ENCODE assay signal across 8 cellular contexts in genomic region chr11:65719887-65720236, GRCh38. TPM values are rescaled to one million over a fixed set of nuclear protein-coding genes. Genes with fewer than 3 reads are reported as not detected.
DNase-seq lines count a peak whose midpoint lies in the region; ATAC-seq, FAIRE-seq and TF ChIP-seq lines count a peak whose summit lies in the region.

No MANE protein-coding gene starts in this region.

- no peak for TF ChIP-seq EP300 in A549 (IDR thresholded peaks at IDR 0.05)

- no peak for DNase-seq in A549 (ENCODE audit: low read depth in 1 of 2, low spot score in 1 of 2)
- DNase-seq in activated CD4-positive, CD25-positive, alpha-beta regulatory T cell treated with anti-CD3 and anti-CD28 coated beads, Interleukin-2, amount 50 U/mL, for 72 hours, result peak; percentile 41
- DNase-seq in fibroblast of peridontal ligament (ENCODE audit: extremely low read depth), result peak; percentile 44
- no peak for DNase-seq in effector CD8-positive, alpha-beta T cell (lab: John Stamatoyannopoulos, UW)
- DNase-seq in NCI-H510A treated with DMSO at 0.1 percent for 48 hours (lab: John Stamatoyannopoulos, UW), result no peak

- CTCF ChIA-PET in A549 (lab: Yijun Ruan, JAX), result interaction anchor here (0.8 to 9.1 kb wide), 11 partner anchors 8 to 303 kb away, joined by 3 to 65 read pairs (median 5); partner anchors contain the start of genes AP5B1, KAT5 and MUS81

- peak overlapping the region; percentile 81 for H3K9ac ChIP-seq in HUES48 (ENCODE audit: low read depth, low read length)

- H3K27me3 ChIP-seq in HUES48 (ENCODE audit: control insufficient read depth, insufficient read depth, low read length) (no peaks in the 10 kb centered on the region), neutrophil (no peaks in the 10 kb centered on the region)

- TF ChIP-seq RAD21 in A549 (conservative IDR thresholded peaks at IDR 0.05 in 1 of 2, IDR thresholded peaks at IDR 0.05 in 1 of 2), result no peak

- peak; percentile 48 to 51 for ATAC-seq in A549
- peak; percentile 10 for ATAC-seq in GM19043 (IDR thresholded peaks at IDR 0.05; ENCODE audit: low read depth, unreplicated experiment)

- no peak for FAIRE-seq in A549 (lab: Jason Lieb, UNC)

- peak overlapping the region; percentile 96 for H3K4me2 ChIP-seq in A549

- H3K9me3 ChIP-seq in A549 (no peaks in the 10 kb centered on the region), HUES48 (ENCODE audit: control insufficient read depth, insufficient read depth, low read length) (no peaks in the 10 kb centered on the region), neutrophil (no peaks in the 10 kb centered on the region)

- TF ChIP-seq POLR2A in A549 (IDR thresholded peaks at IDR 0.05; ENCODE audit: low read length), result no peak

- WGBS in A549 (ENCODE audit: missing lambda C conversion rate), result 26% methylated on average over 14 of the region's 16 CpGs

- POLR2A ChIA-PET in A549 (lab: Yijun Ruan, JAX), result interaction anchor here (1.5 to 2.7 kb wide), 5 partner anchors 8 to 168 kb away, joined by 4 to 29 read pairs (median 7); partner anchors contain the start of genes AP5B1, CFL1, FIBP and KAT5

- H3K36me3 ChIP-seq in HUES48 (ENCODE audit: control insufficient read depth, insufficient read depth, low read length) (peaks cover 41% of the 10 kb centered on the region), neutrophil (peaks cover 45% of the 10 kb centered on the region)

- TF ChIP-seq CTCF in A549 (IDR thresholded peaks at IDR 0.05) (no peak), neutrophil (IDR thresholded peaks at IDR 0.05) (peak; percentile 14)

- H3K4me3 ChIP-seq in A549 (peak overlapping the region; percentile 67), HUES48 (ENCODE audit: low read depth, low read length) (peak overlapping the region; percentile 93), neutrophil (ENCODE audit: low read depth in 1 of 2, low read length in 1 of 2) (peak overlapping the region; percentile 84 to 90)

- H3K4me1 ChIP-seq in A549 (peaks cover 9% of the 10 kb centered on the region), HUES48 (ENCODE audit: control insufficient read depth, insufficient read depth, low read length) (no peaks in the 10 kb centered on the region), neutrophil (ENCODE audit: control insufficient read depth in 1 of 2, insufficient read depth in 1 of 2, low read depth in 1 of 2, low read length in 1 of 2) (peaks cover 22 to 25% of the 10 kb centered on the region in 2 experiments)

- H3K27ac ChIP-seq in A549 (peak overlapping the region; percentile 77 to 96), HUES48 (ENCODE audit: low read depth, low read length) (peak overlapping the region; percentile 79), neutrophil (peak overlapping the region; percentile 89)

TF ChIP-seq in A549, 52 proteins besides CTCF, POLR2A, EP300 and RAD21:
- TF ChIP-seq CHD4 (IDR thresholded peaks at IDR 0.05; ENCODE audit: borderline replicate concordance) (no peak), KDM5A (IDR thresholded peaks at IDR 0.05) (no peak), RCOR1 (IDR thresholded peaks at IDR 0.05; ENCODE audit: low read depth, low read length) (no peak), ZC3H11A (IDR thresholded peaks at IDR 0.05) (no peak), HOXA7 (CRISPR knock-in tag; IDR thresholded peaks at IDR 0.05) (no peak), KDM1A (IDR thresholded peaks at IDR 0.05; ENCODE audit: low read depth) (no peak), FOSB (CRISPR knock-in tag; IDR thresholded peaks at IDR 0.05) (no peak), BCL3 (IDR thresholded peaks at IDR 0.05) (no peak), USF2 (IDR thresholded peaks at IDR 0.05) (no peak), MAZ (IDR thresholded peaks at IDR 0.05; ENCODE audit: borderline replicate concordance, low read depth, low read length) (no peak), TP53 (CRISPR knock-in tag; IDR thresholded peaks at IDR 0.05) (no peak), ELK1 (IDR thresholded peaks at IDR 0.05; ENCODE audit: low read depth, low read length) (no peak), HEYL (CRISPR knock-in tag; IDR thresholded peaks at IDR 0.05) (no peak)

RNA-seq across cellular contexts. Expression of gene RNASEH2C, which starts 0.7 kb away (rescaled TPM):
- polyA plus RNA-seq in A549 (2011; rRNA removed) (15.1 and 15.8 TPM in 2 replicates), A549 (2017; fragmentation: RNase III; extraction: RNeasy Plus Mini Kit Qiagen cat#74134 plus additional on column Dnase treatment) (36.4 to 39.3 TPM (median 36.9 TPM) in 3 replicates)
- polyA plus RNA-seq in A549 (2012; cell fraction: cytosol; rRNA removed), result 43.5 and 49.5 TPM in 2 replicates
- polyA plus RNA-seq in A549 (2012; cell fraction: nucleus; rRNA removed), result 79.6 and 95.4 TPM in 2 replicates
- 8.9 and 9.1 TPM in 2 replicates for polyA minus RNA-seq in A549 (2011; rRNA and poly(A)+ RNA removed)

RNA-seq across cellular contexts. Expression of gene KAT5, which starts 7.8 kb away (rescaled TPM):
- 25.8 and 34.6 TPM in 2 replicates for polyA plus RNA-seq in A549 (2011; rRNA removed)
- 51.7 and 58.0 TPM in 2 replicates for polyA plus RNA-seq in A549 (2012; cell fraction: cytosol; rRNA removed)
- 95.5 and 97.4 TPM in 2 replicates for polyA plus RNA-seq in A549 (2012; cell fraction: nucleus; rRNA removed)
- 39.8 to 44.7 TPM (median 41.2 TPM) in 3 replicates for polyA plus RNA-seq in A549 (2017; fragmentation: RNase III; extraction: RNeasy Plus Mini Kit Qiagen cat#74134 plus additional on column Dnase treatment)
- 63.3 and 67.9 TPM in 2 replicates for polyA minus RNA-seq in A549 (2011; rRNA and poly(A)+ RNA removed)

RNA-seq across cellular contexts. Expression of gene RELA, which starts 57.1 kb away (rescaled TPM):
- polyA plus RNA-seq in A549 (2011; rRNA removed) (28.9 and 31.8 TPM in 2 replicates), A549 (2017; fragmentation: RNase III; extraction: RNeasy Plus Mini Kit Qiagen cat#74134 plus additional on column Dnase treatment) (50.7 to 55.8 TPM (median 55.1 TPM) in 3 replicates)
- polyA plus RNA-seq in A549 (2012; cell fraction: cytosol; rRNA removed), result 52.5 and 61.2 TPM in 2 replicates
- 90.0 and 117 TPM in 2 replicates for polyA plus RNA-seq in A549 (2012; cell fraction: nucleus; rRNA removed)
- 44.1 and 63.9 TPM in 2 replicates for polyA minus RNA-seq in A549 (2011; rRNA and poly(A)+ RNA removed)

Comparison
In these comparisons a context has a peak if more than half of its experiments do, and no peak if none do; other contexts are left out.
1. DNase-seq: peak in activated CD4-positive, CD25-positive, alpha-beta regulatory T cell treated with anti-CD3 and anti-CD28 coated beads, Interleukin-2, amount 50 U/mL, for 72 hours (single experiment) and fibroblast of peridontal ligament (single experiment); none in A549 (0 of 2), effector CD8-positive, alpha-beta T cell (single experiment) and NCI-H510A treated with DMSO at 0.1 percent for 48 hours (single experiment).
2. Peak in every context shown above with its lines, with median percentiles within 50 percentile points of each other: H3K27ac ChIP-seq and H3K4me3 ChIP-seq.